In the genomic region with DNA sequence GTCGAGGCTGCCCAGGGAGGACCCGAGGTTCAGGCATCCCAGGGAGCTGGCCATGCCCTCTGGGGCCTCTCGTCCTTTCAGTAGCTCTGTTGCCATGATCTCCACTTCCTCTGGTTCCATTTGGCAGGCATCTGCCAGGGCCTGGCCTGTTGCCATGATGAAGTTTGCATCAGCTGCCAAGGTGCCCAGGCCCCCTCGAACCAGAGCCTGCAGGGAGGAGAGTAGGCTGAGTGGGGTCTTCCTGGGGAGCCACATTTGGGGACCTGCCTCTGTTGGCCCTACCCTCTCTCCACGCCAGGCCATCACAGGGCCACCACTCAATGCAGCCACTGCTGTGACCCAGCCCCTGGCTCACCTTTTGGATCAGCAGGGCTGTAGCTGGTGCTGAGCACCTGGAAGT, we compare ENCODE assay signal across 19 cellular contexts. TPM values are rescaled to one million over a fixed set of nuclear protein-coding genes. Genes with fewer than 3 reads are reported as not detected.
A peak's percentile ranks its signal among the peaks of the same experiment; 100 is the strongest.
DNase-seq lines count a peak whose midpoint lies in the region; ATAC-seq and TF ChIP-seq lines count a peak whose summit lies in the region.
"Had no signal": no experiment of that assay in that cellular context is flagged by ENCODE, and none has a peak within 500 bp of the region (broad histone marks: within the 10 kb centered on the region; RNA-seq: fewer than 3 reads in every experiment).

No MANE protein-coding gene starts in this region.

- no peak overlapping the region for H3K4me3 ChIP-seq in heart left ventricle
- no peak overlapping the region for H3K4me3 ChIP-seq in neuronal stem cell (ENCODE audit: low read length in 2 of 2)
- H3K4me3 ChIP-seq: GM12878, GM23248 had no signal

- H4K91ac ChIP-seq in neuronal stem cell (ENCODE audit: low read depth, low read length, poor library complexity) = no peak overlapping the region

- TF ChIP-seq CTCF in heart left ventricle (IDR thresholded peaks at IDR 0.05) = no peak

- intact Hi-C loops in Right ventricle myocardium inferior (cut with DNase I) (no loop called here), heart left ventricle (cut with DNase I) (loop anchor here in 6 of 10 donors (5.0 to 10.0 kb wide), 9 partner anchors 68 to 485 kb away; a partner anchor contains a TSS)

- H3K4me1 ChIP-seq in heart left ventricle (peaks cover 0 to 8% (median 3%) of the 10 kb centered on the region in 12 donors), neuronal stem cell (ENCODE audit: control insufficient read depth in 2 of 2, insufficient read depth in 1 of 2, low read depth in 1 of 2, low read length in 2 of 2) (peaks cover 10 to 14% of the 10 kb centered on the region in 2 donors)

- ATAC-seq in Right ventricle myocardium inferior (no peak), heart left ventricle (no peak), HG03108 (IDR thresholded peaks at IDR 0.05; ENCODE audit: unreplicated experiment) (no peak)
- ATAC-seq: GM12878, HCT116 had no signal

- peak overlapping the region; percentile 58 for H2AFZ ChIP-seq in neuronal stem cell (ENCODE audit: low read length)
- H2AFZ ChIP-seq: GM23248 had no signal

- H3K27me3 ChIP-seq in heart left ventricle = peaks cover 0 to 5% (median 0%) of the 10 kb centered on the region in 9 donors
- peaks cover 0 to 7% (median 0%) of the 10 kb centered on the region in 3 experiments for H3K27me3 ChIP-seq in neuronal stem cell (ENCODE audit: control insufficient read depth in 3 of 3, insufficient read depth in 3 of 3, low read depth in 1 of 3, low read length in 3 of 3)

- no peak overlapping the region for H4K8ac ChIP-seq in neuronal stem cell (ENCODE audit: low read depth, low read length)

- TF ChIP-seq POLR2A in heart left ventricle (IDR thresholded peaks at IDR 0.05) = no peak

- H3K9ac ChIP-seq in neuronal stem cell (ENCODE audit: low read depth, low read length, poor library complexity) = no peak overlapping the region
- H3K9ac ChIP-seq: GM23248 had no signal

- no peak overlapping the region for H3K23ac ChIP-seq in neuronal stem cell (ENCODE audit: low read depth, low read length, poor library complexity)

- 74 to 90% (median 82%) methylated on average over 3 to 5 of the region's 5 CpGs for WGBS in heart left ventricle, 4 donors
- WGBS in neuronal stem cell (ENCODE audit: extremely low coverage in 2 of 2, insufficient read length in 2 of 2, insufficient replicate concordance in 1 of 2), 2 donors = no CpG with 5 or more reads among the region's 5 CpGs

- H2BK5ac ChIP-seq in neuronal stem cell (ENCODE audit: low read length) = no peak overlapping the region

- H3K27ac ChIP-seq in heart left ventricle = no peak overlapping the region
- no peak overlapping the region for H3K27ac ChIP-seq in neuronal stem cell (replicated peaks; ENCODE audit: low read length)
- H3K27ac ChIP-seq: GM23248 had no signal

- no peak overlapping the region for H2AK5ac ChIP-seq in neuronal stem cell (ENCODE audit: low read depth, low read length)

- H3K18ac ChIP-seq in neuronal stem cell (ENCODE audit: low read length) = peak overlapping the region; percentile 85

- H3K9me3 ChIP-seq in heart left ventricle = no peaks in the 10 kb centered on the region
- H3K9me3 ChIP-seq in neuronal stem cell (replicated peaks in 1 of 2; ENCODE audit: control insufficient read depth in 2 of 2, insufficient read depth in 1 of 2, low read depth in 1 of 2, low read length in 2 of 2) = no peaks in the 10 kb centered on the region

- no peak overlapping the region for H3K4ac ChIP-seq in neuronal stem cell (ENCODE audit: low read length)

- H3K14ac ChIP-seq in neuronal stem cell (ENCODE audit: low read length) = no peak overlapping the region

- H2BK120ac ChIP-seq in neuronal stem cell (ENCODE audit: low read depth, low read length) = no peak overlapping the region

- H3K4me2 ChIP-seq in neuronal stem cell (ENCODE audit: insufficient read depth, low read length, poor library complexity, severe bottlenecking) = no peak overlapping the region

- H2BK12ac ChIP-seq in neuronal stem cell (ENCODE audit: low read length) = no peak overlapping the region

- no peaks in the 10 kb centered on the region for H3K36me3 ChIP-seq in heart left ventricle
- no peaks in the 10 kb centered on the region for H3K36me3 ChIP-seq in neuronal stem cell (replicated peaks in 1 of 2; ENCODE audit: control insufficient read depth in 2 of 2, insufficient read depth in 2 of 2, low read length in 2 of 2)

- H2BK15ac ChIP-seq in neuronal stem cell (ENCODE audit: low read length) = no peak overlapping the region

- DNase-seq in Right ventricle myocardium inferior (ENCODE audit: missing footprints) (peak; percentile 8), heart left ventricle (no peak), NCI-H1694 (lab: John Stamatoyannopoulos, UW) (peak; percentile 52), NCI-H2196 treated with DMSO at 0.1 percent for 48 hours (lab: John Stamatoyannopoulos, UW; ENCODE audit: unreplicated experiment) (peak; percentile 8), neuronal stem cell (ENCODE audit: low spot score) (no peak), NCI-H1048 (lab: John Stamatoyannopoulos, UW) (no peak)
- DNase-seq in activated CD8-positive, alpha-beta memory T cell treated with anti-CD3 and anti-CD28 coated beads, Interleukin-2, amount 50 U/mL, for 4 hours = no peak
- DNase-seq: C1 segment of cervical spinal cord; Calu3; CD4-positive, alpha-beta memory T cell; COR-L47; DMS79; EL; GDM1; GM23248; H9 had no signal

- H3K79me1 ChIP-seq in neuronal stem cell (ENCODE audit: low read depth, low read length) = no peaks in the 10 kb centered on the region

RNA-seq across cellular contexts. Expression of a gene that starts 16.4 kb away (rescaled TPM):
- total RNA-seq in Right ventricle myocardium inferior (0.43 TPM), heart left ventricle (1 to 10 TPM in 2 of 9 donors, under 1 TPM in 7; 0.21 to 3.6 (median 0.47) TPM)
- under 1 TPM; 0.29 to 0.30 TPM for polyA plus RNA-seq in heart left ventricle
- 8.0 TPM for polyA plus RNA-seq in neuronal stem cell (2013, experiment 1 of 2)
- polyA plus RNA-seq in neuronal stem cell (2013, experiment 2 of 2) = 8.0 TPM
- total RNA-seq: GM23248 had no signal

Comparison
In these comparisons a context has a peak if more than half of its experiments do, and no peak if none do; other contexts are left out.
1. DNase-seq: peak in Right ventricle myocardium inferior (single experiment), NCI-H1694 (single experiment) and NCI-H2196 treated with DMSO at 0.1 percent for 48 hours (single experiment); none in heart left ventricle (0 of 5), neuronal stem cell (single experiment), NCI-H1048 (single experiment) and activated CD8-positive, alpha-beta memory T cell treated with anti-CD3 and anti-CD28 coated beads, Interleukin-2, amount 50 U/mL, for 4 hours (single experiment).